21 cellular contexts compared by ENCODE assay signal in the genomic region with DNA sequence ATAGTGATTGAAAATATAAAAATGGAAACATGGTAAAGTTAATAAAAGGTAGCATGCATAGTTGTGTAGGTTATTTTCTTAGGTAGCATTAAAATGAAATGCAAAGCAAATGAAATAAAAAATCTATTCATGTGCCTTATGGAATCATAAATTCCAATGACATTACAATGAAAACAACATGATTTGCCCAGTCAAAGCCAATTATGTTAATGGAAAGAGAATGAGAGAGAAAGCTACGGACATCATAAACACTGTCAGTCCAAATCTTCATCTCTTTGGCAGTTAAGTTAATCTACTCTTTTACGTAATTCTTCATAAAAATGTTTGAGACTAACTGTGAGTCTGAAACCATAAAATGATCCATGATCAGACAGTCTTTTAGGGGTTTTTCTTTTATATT.
DNase-seq lines count a peak whose midpoint lies in the region; ATAC-seq and TF ChIP-seq lines count a peak whose summit lies in the region.
"Had no signal": no experiment of that assay in that cellular context is flagged by ENCODE, and none has a peak within 500 bp of the region (broad histone marks: within the 10 kb centered on the region; RNA-seq: fewer than 3 reads in every experiment).

No MANE protein-coding gene starts in this region.

- peak; percentile 81 for DNase-seq in NCI-H69 (lab: John Stamatoyannopoulos, UW)
- DNase-seq in fibroblast of peridontal ligament (ENCODE audit: extremely low read depth), result peak; percentile 28
- DNase-seq in retina, result peak; percentile 30
- DNase-seq: 8988T; ACHN; AML-193; BE2C; CD4-positive, alpha-beta T cell; CD8-positive, alpha-beta memory T cell; DMS 273 treated with DMSO at 0.1 percent for 48 hours; DMS79; EL; GDM1; GOT3; HFFc6 had no signal

- ATAC-seq in SK-N-SH treated with all-trans-retinoic acid at 6 μM for 48 hours (peak; percentile 44), HG03095 (IDR thresholded peaks at IDR 0.05; ENCODE audit: unreplicated experiment) (no peak), GM21529 (IDR thresholded peaks at IDR 0.05; ENCODE audit: unreplicated experiment) (no peak), HG02981 (IDR thresholded peaks at IDR 0.05; ENCODE audit: unreplicated experiment) (no peak)
- ATAC-seq: A549, GM12878 had no signal

TF ChIP-seq in SK-N-SH treated with all-trans-retinoic acid at 6 μM for 48 hours, 23 proteins besides CTCF, POLR2A, EP300 and RAD21:
- TF ChIP-seq PPARA (CRISPR knock-in tag; IDR thresholded peaks at IDR 0.05; ENCODE audit: borderline replicate concordance) (no peak), ISL1 (CRISPR knock-in tag; IDR thresholded peaks at IDR 0.05) (peak; percentile 97), CREB5 (CRISPR knock-in tag; IDR thresholded peaks at IDR 0.05; ENCODE audit: low read depth) (peak; percentile 90), SNAI2 (CRISPR knock-in tag; IDR thresholded peaks at IDR 0.05) (no peak), ZNF70 (CRISPR knock-in tag; IDR thresholded peaks at IDR 0.05) (no peak), ZFP30 (CRISPR knock-in tag; IDR thresholded peaks at IDR 0.05) (no peak), TOX (CRISPR knock-in tag; IDR thresholded peaks at IDR 0.05; ENCODE audit: borderline replicate concordance) (peak; percentile 59; the same call in 1 of the 2 replicates)
- TF ChIP-seq, protein P1, sequence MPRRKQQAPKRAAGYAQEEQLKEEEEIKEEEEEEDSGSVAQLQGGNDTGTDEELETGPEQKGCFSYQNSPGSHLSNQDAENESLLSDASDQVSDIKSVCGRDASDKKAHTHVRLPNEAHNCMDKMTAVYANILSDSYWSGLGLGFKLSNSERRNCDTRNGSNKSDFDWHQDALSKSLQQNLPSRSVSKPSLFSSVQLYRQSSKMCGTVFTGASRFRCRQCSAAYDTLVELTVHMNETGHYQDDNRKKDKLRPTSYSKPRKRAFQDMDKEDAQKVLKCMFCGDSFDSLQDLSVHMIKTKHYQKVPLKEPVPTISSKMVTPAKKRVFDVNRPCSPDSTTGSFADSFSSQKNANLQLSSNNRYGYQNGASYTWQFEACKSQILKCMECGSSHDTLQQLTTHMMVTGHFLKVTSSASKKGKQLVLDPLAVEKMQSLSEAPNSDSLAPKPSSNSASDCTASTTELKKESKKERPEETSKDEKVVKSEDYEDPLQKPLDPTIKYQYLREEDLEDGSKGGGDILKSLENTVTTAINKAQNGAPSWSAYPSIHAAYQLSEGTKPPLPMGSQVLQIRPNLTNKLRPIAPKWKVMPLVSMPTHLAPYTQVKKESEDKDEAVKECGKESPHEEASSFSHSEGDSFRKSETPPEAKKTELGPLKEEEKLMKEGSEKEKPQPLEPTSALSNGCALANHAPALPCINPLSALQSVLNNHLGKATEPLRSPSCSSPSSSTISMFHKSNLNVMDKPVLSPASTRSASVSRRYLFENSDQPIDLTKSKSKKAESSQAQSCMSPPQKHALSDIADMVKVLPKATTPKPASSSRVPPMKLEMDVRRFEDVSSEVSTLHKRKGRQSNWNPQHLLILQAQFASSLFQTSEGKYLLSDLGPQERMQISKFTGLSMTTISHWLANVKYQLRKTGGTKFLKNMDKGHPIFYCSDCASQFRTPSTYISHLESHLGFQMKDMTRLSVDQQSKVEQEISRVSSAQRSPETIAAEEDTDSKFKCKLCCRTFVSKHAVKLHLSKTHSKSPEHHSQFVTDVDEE (CRISPR knock-in tag; IDR thresholded peaks at IDR 0.05), result 0 out of 2 replicates have a peak, but pooled peaks have one; percentile 34
- TF ChIP-seq, protein P2, sequence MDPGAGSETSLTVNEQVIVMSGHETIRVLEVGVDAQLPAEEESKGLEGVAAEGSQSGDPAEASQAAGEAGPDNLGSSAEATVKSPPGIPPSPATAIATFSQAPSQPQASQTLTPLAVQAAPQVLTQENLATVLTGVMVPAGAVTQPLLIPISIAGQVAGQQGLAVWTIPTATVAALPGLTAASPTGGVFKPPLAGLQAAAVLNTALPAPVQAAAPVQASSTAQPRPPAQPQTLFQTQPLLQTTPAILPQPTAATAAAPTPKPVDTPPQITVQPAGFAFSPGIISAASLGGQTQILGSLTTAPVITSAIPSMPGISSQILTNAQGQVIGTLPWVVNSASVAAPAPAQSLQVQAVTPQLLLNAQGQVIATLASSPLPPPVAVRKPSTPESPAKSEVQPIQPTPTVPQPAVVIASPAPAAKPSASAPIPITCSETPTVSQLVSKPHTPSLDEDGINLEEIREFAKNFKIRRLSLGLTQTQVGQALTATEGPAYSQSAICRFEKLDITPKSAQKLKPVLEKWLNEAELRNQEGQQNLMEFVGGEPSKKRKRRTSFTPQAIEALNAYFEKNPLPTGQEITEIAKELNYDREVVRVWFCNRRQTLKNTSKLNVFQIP (CRISPR knock-in tag; IDR thresholded peaks at IDR 0.05; ENCODE audit: borderline replicate concordance, low read depth), result no peak

Comparison
In these comparisons a context has a peak if more than half of its experiments do, and no peak if none do; other contexts are left out.
1. DNase-seq: peak in every context shown above with its lines; median percentile 81 in NCI-H69; 30 in retina; 28 in fibroblast of peridontal ligament.